1 cellular context compared by ENCODE assay signal in the genomic region with DNA sequence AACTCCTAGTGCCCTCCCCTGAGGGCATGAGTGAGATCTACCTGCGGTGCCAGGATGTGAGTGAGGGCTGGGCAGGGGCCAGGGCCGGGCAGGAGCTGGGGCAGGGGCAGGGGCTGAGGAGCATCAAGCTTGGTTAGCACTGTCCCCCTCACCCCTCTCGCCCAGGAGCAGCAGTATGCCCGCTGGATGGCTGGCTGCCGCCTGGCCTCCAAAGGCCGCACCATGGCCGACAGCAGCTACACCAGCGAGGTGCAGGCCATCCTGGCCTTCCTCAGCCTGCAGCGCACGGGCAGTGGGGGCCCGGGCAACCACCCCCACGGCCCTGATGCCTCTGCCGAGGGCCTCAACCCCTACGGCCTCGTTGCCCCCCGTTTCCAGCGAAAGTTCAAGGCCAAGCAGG.
TF ChIP-seq lines count a peak whose summit lies in the region.

No MANE protein-coding gene starts in this region.

TF ChIP-seq in HepG2, 621 proteins besides CTCF, POLR2A, EP300 and RAD21:
- TF ChIP-seq MXD4 (CRISPR knock-in tag; IDR thresholded peaks at IDR 0.05) (no peak), AGO2 (optimal IDR thresholded peaks at IDR 0.05; ENCODE audit: low read depth, low read length) (peak; percentile 59), AGO1 (IDR thresholded peaks at IDR 0.05; ENCODE audit: low read depth, low read length, poor library complexity, severe bottlenecking) (peak; percentile 28)
- TF ChIP-seq, protein P1, sequence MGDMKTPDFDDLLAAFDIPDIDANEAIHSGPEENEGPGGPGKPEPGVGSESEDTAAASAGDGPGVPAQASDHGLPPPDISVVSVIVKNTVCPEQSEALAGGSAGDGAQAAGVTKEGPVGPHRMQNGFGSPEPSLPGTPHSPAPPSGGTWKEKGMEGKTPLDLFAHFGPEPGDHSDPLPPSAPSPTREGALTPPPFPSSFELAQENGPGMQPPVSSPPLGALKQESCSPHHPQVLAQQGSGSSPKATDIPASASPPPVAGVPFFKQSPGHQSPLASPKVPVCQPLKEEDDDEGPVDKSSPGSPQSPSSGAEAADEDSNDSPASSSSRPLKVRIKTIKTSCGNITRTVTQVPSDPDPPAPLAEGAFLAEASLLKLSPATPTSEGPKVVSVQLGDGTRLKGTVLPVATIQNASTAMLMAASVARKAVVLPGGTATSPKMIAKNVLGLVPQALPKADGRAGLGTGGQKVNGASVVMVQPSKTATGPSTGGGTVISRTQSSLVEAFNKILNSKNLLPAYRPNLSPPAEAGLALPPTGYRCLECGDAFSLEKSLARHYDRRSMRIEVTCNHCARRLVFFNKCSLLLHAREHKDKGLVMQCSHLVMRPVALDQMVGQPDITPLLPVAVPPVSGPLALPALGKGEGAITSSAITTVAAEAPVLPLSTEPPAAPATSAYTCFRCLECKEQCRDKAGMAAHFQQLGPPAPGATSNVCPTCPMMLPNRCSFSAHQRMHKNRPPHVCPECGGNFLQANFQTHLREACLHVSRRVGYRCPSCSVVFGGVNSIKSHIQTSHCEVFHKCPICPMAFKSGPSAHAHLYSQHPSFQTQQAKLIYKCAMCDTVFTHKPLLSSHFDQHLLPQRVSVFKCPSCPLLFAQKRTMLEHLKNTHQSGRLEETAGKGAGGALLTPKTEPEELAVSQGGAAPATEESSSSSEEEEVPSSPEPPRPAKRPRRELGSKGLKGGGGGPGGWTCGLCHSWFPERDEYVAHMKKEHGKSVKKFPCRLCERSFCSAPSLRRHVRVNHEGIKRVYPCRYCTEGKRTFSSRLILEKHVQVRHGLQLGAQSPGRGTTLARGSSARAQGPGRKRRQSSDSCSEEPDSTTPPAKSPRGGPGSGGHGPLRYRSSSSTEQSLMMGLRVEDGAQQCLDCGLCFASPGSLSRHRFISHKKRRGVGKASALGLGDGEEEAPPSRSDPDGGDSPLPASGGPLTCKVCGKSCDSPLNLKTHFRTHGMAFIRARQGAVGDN (CRISPR knock-in tag; IDR thresholded peaks at IDR 0.05): peak; percentile 22; the same call in 1 of the 2 replicates
